Comparison of ENCODE assay signal across 16 cellular contexts in the genomic region with DNA sequence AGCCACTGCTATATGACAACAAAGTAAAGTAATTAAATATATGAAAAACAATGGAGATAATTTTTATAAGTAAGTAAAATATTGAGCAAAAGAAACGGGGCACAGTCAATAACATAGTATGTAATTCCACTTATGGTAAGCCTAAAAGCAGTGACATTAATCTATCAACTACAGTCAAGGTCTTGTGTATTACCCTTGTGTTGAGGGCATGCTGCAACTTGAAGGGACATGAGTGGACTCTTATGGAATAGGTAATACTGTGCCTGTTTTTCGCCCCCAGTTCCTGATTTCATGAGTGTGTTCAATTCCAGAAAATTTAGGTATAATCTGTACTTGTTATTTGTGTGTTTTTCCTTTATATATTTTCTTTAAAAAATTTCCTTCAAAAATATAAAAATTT.
"Had no signal": no experiment of that assay in that cellular context is flagged by ENCODE, and none has a peak within 500 bp of the region (broad histone marks: within the 10 kb centered on the region; RNA-seq: fewer than 3 reads in every experiment).

No MANE protein-coding gene starts in this region.

- H3K79me2 ChIP-seq: hepatocyte had no signal

- H3K36me3 ChIP-seq: pancreas had no signal

- H3K4me2 ChIP-seq: hepatocyte had no signal

- H3K27me3 ChIP-seq: hepatocyte, pancreas had no signal

- H2AFZ ChIP-seq: hepatocyte had no signal

- H3K4me3 ChIP-seq: hepatocyte, lung, pancreas had no signal

- H3K9me3 ChIP-seq: pancreas had no signal

- H3K27ac ChIP-seq: hepatocyte, pancreas had no signal

- H3K4me1 ChIP-seq: pancreas had no signal

- DNase-seq: erythroblast; foreskin melanocyte; head of caudate nucleus; left colon; left ventricle myocardium superior; mesendoderm; naive B cell; occipital lobe; pancreas; right cardiac atrium; small intestine; stimulated activated CD4-positive, alpha-beta T cell treated with anti-CD3 and anti-CD28 coated beads, Interleukin-12 subunit alpha, Interleukin-12 subunit beta, amount 100 ng/mL, for 4 hours; stimulated activated naive CD4-positive, alpha-beta T cell treated with Interleukin-2 at 50 U/mL for 16 hours; trophoblast cell had no signal
